15 cellular contexts compared by ENCODE assay signal in genomic region chr3:57696861-57697321, GRCh38. TPM values are rescaled to one million over a fixed set of nuclear protein-coding genes. Genes with fewer than 3 reads are reported as not detected.
DNase-seq lines count a peak whose midpoint lies in the region; ATAC-seq, FAIRE-seq and TF ChIP-seq lines count a peak whose summit lies in the region.
"Had no signal": no experiment of that assay in that cellular context is flagged by ENCODE, and none has a peak within 500 bp of the region (broad histone marks: within the 10 kb centered on the region; RNA-seq: fewer than 3 reads in every experiment).

No MANE protein-coding gene starts in this region.

- H3K27ac ChIP-seq in PC-9, result peak overlapping the region; percentile 25
- H3K27ac ChIP-seq: dorsolateral prefrontal cortex had no signal

- no peak for ATAC-seq in activated naive CD4-positive, alpha-beta T cell treated with anti-CD3 and anti-CD28 coated beads, Interleukin-2, amount 50 U/mL, for 72 hours
- ATAC-seq: stimulated activated effector memory CD8-positive, alpha-beta T cell treated with anti-CD3 and anti-CD28 coated beads, Interleukin-12 subunit alpha, Interleukin-12 subunit beta, amount 100 ng/mL, for 72 hours had no signal

- CTCF ChIA-PET in PC-9 (lab: Charles Lee), result no interaction called here

- no peaks in the 10 kb centered on the region; the same call in 1 of the 2 replicates for H4K20me1 ChIP-seq in PC-9 (ENCODE audit: insufficient read depth)

- H3K36me3 Mint-ChIP-seq in activated naive CD4-positive, alpha-beta T cell treated with anti-CD3 and anti-CD28 coated beads, Interleukin-2, amount 50 U/mL, for 72 hours, result peaks cover 0 to 2% of the 10 kb centered on the region in 2 donors

- no peak overlapping the region for H2AFZ ChIP-seq in PC-9

- 0 out of 2 replicates have a peak overlapping the region, but pooled peaks have one; percentile 15 for H3K4me2 ChIP-seq in PC-9

- no TSS peak for BruUV-seq in PC-9 (replicated peaks; lab: Mats Ljungman, UMichigan)

- no peak overlapping the region for H3K4me3 ChIP-seq in MG63
- H3K4me3 ChIP-seq in PC-9, result no peak overlapping the region
- H3K4me3 ChIP-seq in skeletal muscle cell (ENCODE audit: low read depth, low read length), result no peak overlapping the region
- H3K4me3 ChIP-seq: dorsolateral prefrontal cortex had no signal

- intact Hi-C loops in PC-9 (cut with micrococcal nuclease; ENCODE audit: unreplicated experiment), result no loop called here

- H3K36me3 ChIP-seq in MG63 (no peaks in the 10 kb centered on the region), PC-9 (ENCODE audit: low read depth) (no peaks in the 10 kb centered on the region)

- FAIRE-seq in D721Med (lab: Jason Lieb, UNC), result no peak
- FAIRE-seq: kidney had no signal

- POLR2A ChIA-PET in PC-9 (lab: Charles Lee; ENCODE audit: unreplicated experiment), result no interaction called here

- peaks cover 22% of the 10 kb centered on the region for H3K4me1 ChIP-seq in PC-9 (replicated peaks; ENCODE audit: insufficient read depth)

- H3K27me3 ChIP-seq in MG63 (no peaks in the 10 kb centered on the region), PC-9 (ENCODE audit: insufficient read depth, low read depth) (no peaks in the 10 kb centered on the region)
- H3K27me3 ChIP-seq: dorsolateral prefrontal cortex had no signal

- H3K9me3 ChIP-seq in MG63 (no peaks in the 10 kb centered on the region), PC-9 (ENCODE audit: insufficient read depth, low read depth) (no peaks in the 10 kb centered on the region)

- TF ChIP-seq CTCF in PC-9 (conservative IDR thresholded peaks at IDR 0.05), result no peak
- no peak for TF ChIP-seq CTCF in D721Med (IDR thresholded peaks at IDR 0.05; ENCODE audit: insufficient read depth, missing control alignments)

- H3K9me2 ChIP-seq in PC-9 (ENCODE audit: insufficient read depth), result no peaks in the 10 kb centered on the region

- H3K79me2 ChIP-seq in PC-9 (ENCODE audit: low read depth), result peaks cover 3% of the 10 kb centered on the region

- DNase-seq in MG63 (peak; percentile 58), PC-9 (peak; percentile 14 to 84), fibroblast of peridontal ligament (ENCODE audit: extremely low read depth) (peak; percentile 49), skeletal muscle cell (ENCODE audit: low read depth) (peak; percentile 14), D721Med (ENCODE audit: insufficient read length, low spot score) (no peak)
- no peak for DNase-seq in activated naive CD4-positive, alpha-beta T cell treated with Interleukin-2 at 50 U/mL for 16 hours
- no peak for DNase-seq in stimulated activated CD4-positive, alpha-beta T cell treated with anti-CD3 and anti-CD28 coated beads, Interleukin-4, amount 100 ng/mL, for 24 hours
- DNase-seq in activated naive CD4-positive, alpha-beta T cell treated with anti-CD3 and anti-CD28 coated beads, Interleukin-2, amount 50 U/mL, for 72 hours (ENCODE audit: low spot score in 2 of 2), result no peak
- DNase-seq: activated CD4-positive, alpha-beta T cell treated with anti-CD3 and anti-CD28 coated beads, Interleukin-2, amount 50 U/mL, for 1 hour; anterior cingulate cortex; dorsolateral prefrontal cortex; kidney; MM.1S; stimulated activated CD4-positive, alpha-beta T cell treated with anti-CD3 and anti-CD28 coated beads, Interleukin-4, amount 100 ng/mL, for 4 hours had no signal

- peaks cover 35% of the 10 kb centered on the region for H3F3A ChIP-seq in PC-9 (ENCODE audit: insufficient read depth, low read depth)

- H3K9me3 Mint-ChIP-seq in activated naive CD4-positive, alpha-beta T cell treated with anti-CD3 and anti-CD28 coated beads, Interleukin-2, amount 50 U/mL, for 72 hours, result no peaks in the 10 kb centered on the region
- H3K9me3 Mint-ChIP-seq: stimulated activated effector memory CD8-positive, alpha-beta T cell treated with anti-CD3 and anti-CD28 coated beads, Interleukin-12 subunit alpha, Interleukin-12 subunit beta, amount 100 ng/mL, for 72 hours had no signal

- H3K27ac Mint-ChIP-seq in activated naive CD4-positive, alpha-beta T cell treated with anti-CD3 and anti-CD28 coated beads, Interleukin-2, amount 50 U/mL, for 72 hours, result no peak overlapping the region
- H3K27ac Mint-ChIP-seq: stimulated activated effector memory CD8-positive, alpha-beta T cell treated with anti-CD3 and anti-CD28 coated beads, Interleukin-12 subunit alpha, Interleukin-12 subunit beta, amount 100 ng/mL, for 72 hours had no signal

RNA-seq across cellular contexts. Expression of gene DENND6A, which starts 4.0 kb away (rescaled TPM):
- total RNA-seq in MG63 (2014; rRNA removed; shearing (Covaris generic); ENCODE audit: low replicate concordance), result 3.6 and 17.8 TPM in 2 replicates
- total RNA-seq in PC-9 (2021), result 23.6 and 28.2 TPM in 2 replicates
- total RNA-seq in activated naive CD4-positive, alpha-beta T cell treated with anti-CD3 and anti-CD28 coated beads, Interleukin-2, amount 50 U/mL, for 72 hours, result 10 to 100 TPM; 19.9 to 23.3 TPM

RNA-seq across cellular contexts. Expression of gene SLMAP, which starts 59.2 kb away (rescaled TPM):
- total RNA-seq in MG63 (2014; rRNA removed; shearing (Covaris generic); ENCODE audit: low replicate concordance), result 25.7 and 28.2 TPM in 2 replicates
- total RNA-seq in PC-9 (2021), result 116 and 119 TPM in 2 replicates
- total RNA-seq in activated naive CD4-positive, alpha-beta T cell treated with anti-CD3 and anti-CD28 coated beads, Interleukin-2, amount 50 U/mL, for 72 hours, result 10 to 100 TPM; 44.1 to 44.8 TPM

Comparison
In these comparisons a context has a peak if more than half of its experiments do, and no peak if none do; other contexts are left out.
1. DNase-seq: peak in MG63 (single experiment), PC-9 (2 of 2), fibroblast of peridontal ligament (single experiment) and skeletal muscle cell (single experiment); none in activated naive CD4-positive, alpha-beta T cell treated with Interleukin-2 at 50 U/mL for 16 hours (single experiment), stimulated activated CD4-positive, alpha-beta T cell treated with anti-CD3 and anti-CD28 coated beads, Interleukin-4, amount 100 ng/mL, for 24 hours (single experiment), D721Med (single experiment) and activated naive CD4-positive, alpha-beta T cell treated with anti-CD3 and anti-CD28 coated beads, Interleukin-2, amount 50 U/mL, for 72 hours (0 of 2).